Comparison of ENCODE assay signal across 8 cellular contexts in the genomic region with DNA sequence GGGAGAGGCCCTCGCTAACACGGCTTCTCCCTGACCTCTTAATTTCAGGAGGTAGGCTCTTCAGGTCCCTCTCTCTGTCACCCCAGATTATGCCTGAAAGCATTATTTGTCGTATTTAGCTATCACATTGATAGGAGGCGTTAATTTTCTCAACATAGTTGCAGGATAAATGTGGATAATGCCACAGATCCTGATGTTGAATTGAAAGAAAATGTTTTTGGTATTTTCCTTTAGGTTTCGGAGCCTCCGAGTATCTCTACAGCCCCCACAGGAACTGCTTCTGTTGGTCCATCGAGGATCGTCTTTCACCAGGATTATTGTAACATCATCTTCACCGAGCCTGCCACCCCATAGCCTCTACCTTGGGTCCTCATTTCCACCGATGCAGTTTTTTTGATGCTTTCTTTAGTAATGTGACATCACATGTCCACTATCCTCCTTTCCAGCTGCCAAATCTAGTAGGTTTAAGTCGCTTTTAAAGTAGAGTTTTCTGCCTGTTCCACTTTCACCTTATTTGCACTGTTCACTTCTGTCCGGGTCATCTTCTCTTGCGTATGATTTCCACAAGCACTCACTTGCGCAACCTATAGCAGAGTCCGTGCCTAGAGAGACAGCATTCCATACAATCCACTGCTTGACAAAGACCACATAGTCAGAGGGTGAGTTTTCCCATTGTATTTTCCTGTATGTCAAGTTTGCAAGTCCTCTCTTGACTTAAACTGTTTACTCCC. TPM values are rescaled to one million over a fixed set of nuclear protein-coding genes. Genes with fewer than 3 reads are reported as not detected.
DNase-seq lines count a peak whose midpoint lies in the region; ATAC-seq and TF ChIP-seq lines count a peak whose summit lies in the region.

No MANE protein-coding gene starts in this region.

- H3K9ac ChIP-seq in PC-3 (ENCODE audit: low read length): peak overlapping the region; percentile 75

- peak; percentile 15 for DNase-seq in 8988T
- peak; percentile 38 for DNase-seq in GF-D8 (lab: John Stamatoyannopoulos, UW)
- DNase-seq in PC-3: peak; percentile 73
- peak; percentile 13 for DNase-seq in dermis blood vessel endothelial cell
- DNase-seq in vagina (ENCODE audit: extremely low spot score in 2 of 2): no peak
- no peak for DNase-seq in NCI-H524 treated with DMSO at 0.1 percent for 48 hours (lab: John Stamatoyannopoulos, UW)

- 27 to 50% methylated on average over 11 of the region's 15 CpGs for WGBS in mesodermal cell (ENCODE audit: insufficient coverage in 2 of 2), 2 experiments

- H3F3A ChIP-seq in PC-3 (ENCODE audit: low read length, unreplicated experiment): no peaks in the 10 kb centered on the region

- H3K36me3 ChIP-seq in PC-3 (ENCODE audit: low read depth, low read length): 0 out of 2 replicates have a peak, but pooled peaks cover 3% of the 10 kb centered on the region
- peaks cover 3% of the 10 kb centered on the region for H3K36me3 ChIP-seq in mesodermal cell (ENCODE audit: control insufficient read depth, insufficient read depth, low read length)
- no peaks in the 10 kb centered on the region for H3K36me3 ChIP-seq in vagina

- intact Hi-C loops in PC-3 (cut with micrococcal nuclease): loop anchor here (2.0 to 5.0 kb wide), 3 partner anchors 55 to 290 kb away; a partner anchor contains a TSS
- intact Hi-C loops in vagina (cut with DNase I): no loop called here

- no peak for ATAC-seq in PC-3
- no peak for ATAC-seq in GM19023 (IDR thresholded peaks at IDR 0.05; ENCODE audit: unreplicated experiment)

- no TSS peak for BruUV-seq in PC-3 (replicated peaks; lab: Mats Ljungman, UMichigan)

- TF ChIP-seq CTCF in PC-3 (conservative IDR thresholded peaks at IDR 0.05; ENCODE audit: low read depth, low read length) (no peak), vagina (IDR thresholded peaks at IDR 0.05) (no peak)

- H3K27ac ChIP-seq in PC-3 (ENCODE audit: low read length) (0 out of 2 replicates have a peak overlapping the region, but pooled peaks have one; percentile 11), mesodermal cell (ENCODE audit: low read depth, low read length, severe bottlenecking) (peak overlapping the region; percentile 57), vagina (peak overlapping the region; percentile 88)

- peaks cover 10% of the 10 kb centered on the region for H3K79me2 ChIP-seq in PC-3 (ENCODE audit: low read length)

- no peaks in the 10 kb centered on the region for H3K9me2 ChIP-seq in PC-3 (replicated peaks; ENCODE audit: low read length)

- no peak for TF ChIP-seq POLR2A in vagina (IDR thresholded peaks at IDR 0.05)

- H3K4me3 ChIP-seq in PC-3 (ENCODE audit: low read length) (peak overlapping the region; percentile 86), mesodermal cell (ENCODE audit: extremely low read depth, insufficient read depth, low read length, poor library complexity, severe bottlenecking) (peak overlapping the region; percentile 67), vagina (peak overlapping the region; percentile 84 to 88)

- H3K27me3 ChIP-seq in PC-3 (ENCODE audit: low read length) (peaks cover 5% of the 10 kb centered on the region; the same call in 1 of the 2 replicates), vagina (no peaks in the 10 kb centered on the region)

- peak overlapping the region; percentile 99 for H3K4me2 ChIP-seq in PC-3 (ENCODE audit: low read length)

- H4K20me1 ChIP-seq in PC-3 (ENCODE audit: low read length): no peaks in the 10 kb centered on the region

- CTCF ChIA-PET in PC-3 (lab: Charles Lee): no interaction called here

- H3K4me1 ChIP-seq in PC-3 (ENCODE audit: insufficient read depth, low read length) (peaks cover 16% of the 10 kb centered on the region), mesodermal cell (ENCODE audit: control insufficient read depth, insufficient read depth, low read length, poor library complexity, severe bottlenecking) (no peaks in the 10 kb centered on the region), vagina (peaks cover 17% of the 10 kb centered on the region)

- POLR2A ChIA-PET in PC-3 (lab: Charles Lee; ENCODE audit: unreplicated experiment): no interaction called here

- peak overlapping the region; percentile 77 for H2AFZ ChIP-seq in PC-3 (ENCODE audit: low read length)

- H3K9me3 ChIP-seq in PC-3 (ENCODE audit: low read length) (no peaks in the 10 kb centered on the region), mesodermal cell (ENCODE audit: control insufficient read depth, low read length) (peaks cover 4% of the 10 kb centered on the region), vagina (no peaks in the 10 kb centered on the region)

RNA-seq across cellular contexts. Expression of a gene that starts 0.7 kb away (rescaled TPM):
- total RNA-seq in PC-3 (2014; rRNA removed) (4.2 and 5.4 TPM in 2 replicates), dermis blood vessel endothelial cell (3.7 and 5.7 TPM in 2 replicates), vagina (4.4 TPM)
- 5.1 TPM for polyA plus RNA-seq in mesodermal cell (2013, experiment 1 of 2)
- 6.5 TPM for polyA plus RNA-seq in mesodermal cell (2013, experiment 2 of 2)

RNA-seq across cellular contexts. Expression of a gene that starts 55.0 kb away (rescaled TPM):
- 8.6 and 14.6 TPM in 2 replicates for total RNA-seq in PC-3 (2014; rRNA removed)
- total RNA-seq in dermis blood vessel endothelial cell: 1.3 and 1.7 TPM in 2 replicates
- polyA plus RNA-seq in mesodermal cell (2013, experiment 1 of 2): 10.9 TPM
- polyA plus RNA-seq in mesodermal cell (2013, experiment 2 of 2): 11.4 TPM
- total RNA-seq in vagina: 32.2 TPM

Comparison
In these comparisons a context has a peak if more than half of its experiments do, and no peak if none do; other contexts are left out.
1. DNase-seq: peak in 8988T (single experiment), GF-D8 (single experiment), PC-3 (single experiment) and dermis blood vessel endothelial cell (single experiment); none in vagina (0 of 2) and NCI-H524 treated with DMSO at 0.1 percent for 48 hours (single experiment).
2. H3K27ac ChIP-seq: peak in every context shown above with its lines; median percentile 88 in vagina; 57 in mesodermal cell; 11 in PC-3.
3. Peak in every context shown above with its lines, with median percentiles within 50 percentile points of each other: H3K4me3 ChIP-seq.